In the genomic region with DNA sequence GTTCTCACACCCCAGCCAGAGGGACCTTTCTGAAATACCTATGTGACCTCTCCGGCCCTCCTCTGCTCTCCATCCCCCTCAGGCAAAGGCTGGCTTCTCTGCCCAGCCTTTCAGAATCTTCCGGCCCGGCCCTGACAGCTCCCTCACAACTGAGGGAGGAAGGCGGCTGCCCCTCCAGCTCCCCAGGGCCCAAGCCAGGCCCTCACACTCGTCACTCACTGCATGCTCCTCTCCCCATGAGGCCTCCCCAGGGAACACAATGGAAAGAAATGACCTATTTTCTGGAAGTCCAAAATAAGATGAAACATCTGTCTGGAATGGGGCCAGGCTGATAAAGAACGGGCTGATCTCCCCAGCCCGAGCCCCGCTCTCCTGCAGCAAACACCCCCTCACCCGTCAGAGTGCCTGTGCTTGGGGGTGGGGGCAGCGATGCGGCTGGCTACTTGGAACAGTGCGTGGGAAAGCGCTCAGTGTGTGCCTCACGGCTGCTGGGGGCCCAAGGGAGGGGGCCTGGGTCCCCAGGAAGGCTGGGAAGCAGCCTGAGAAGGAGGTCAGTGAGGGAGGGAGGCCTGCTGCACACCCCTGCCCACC, we compare ENCODE assay signal across 9 cellular contexts. TPM values are rescaled to one million over a fixed set of nuclear protein-coding genes. Genes with fewer than 3 reads are reported as not detected.
DNase-seq lines count a peak whose midpoint lies in the region; ATAC-seq and TF ChIP-seq lines count a peak whose summit lies in the region.
"Had no signal": no experiment of that assay in that cellular context is flagged by ENCODE, and none has a peak within 500 bp of the region (broad histone marks: within the 10 kb centered on the region; RNA-seq: fewer than 3 reads in every experiment).

No MANE protein-coding gene starts in this region.

- H3K27ac ChIP-seq in esophagus muscularis mucosa (replicated peaks in 1 of 4) (peak overlapping the region; percentile 81 to 90 (median 83)), muscle layer of duodenum (ENCODE audit: low read length) (peak overlapping the region; percentile 76), transverse colon (peak overlapping the region; percentile 74 to 89 (median 84))

- no peak overlapping the region for H3K4me3 Mint-ChIP-seq in Calu3 (ENCODE audit: low read depth, unreplicated experiment)

- peaks cover 8% of the 10 kb centered on the region for H3K4me1 Mint-ChIP-seq in Calu3 (ENCODE audit: low read depth, unreplicated experiment)

- H3K36me3 Mint-ChIP-seq in Calu3 (ENCODE audit: insufficient read depth, unreplicated experiment), result peaks cover 5% of the 10 kb centered on the region

- H3K4me1 ChIP-seq in esophagus muscularis mucosa, result peaks cover 49 to 100% (median 98%) of the 10 kb centered on the region in 4 donors
- H3K4me1 ChIP-seq in muscle layer of duodenum (ENCODE audit: control insufficient read depth in 1 of 2, insufficient read depth in 2 of 2, low read length in 2 of 2), result peaks cover 8 to 63% of the 10 kb centered on the region in 2 donors
- H3K4me1 ChIP-seq in transverse colon, result peaks cover 19 to 51% (median 43%) of the 10 kb centered on the region in 4 donors

- H3K9me3 Mint-ChIP-seq in Calu3 (ENCODE audit: low read depth, unreplicated experiment), result no peaks in the 10 kb centered on the region

- CTCF ChIA-PET in Calu3 (lab: Charles Lee), result interaction anchor here (0.6 kb wide), 1 partner anchor 77 kb away, joined by 3 read pairs; no protein-coding TSS in a partner anchor

- peak; percentile 84 for DNase-seq in RPMI7951 (ENCODE audit: low read depth)
- DNase-seq in esophagus muscularis mucosa (ENCODE audit: extremely low spot score), result no peak
- DNase-seq in transverse colon, result no peak
- DNase-seq in Calu3, result no peak
- no peak for DNase-seq in AML-193 (lab: John Stamatoyannopoulos, UW)
- DNase-seq: activated T-cell treated with anti-CD3 and anti-CD28 coated beads for 4 hours had no signal

- H3K9me3 ChIP-seq in esophagus muscularis mucosa (no peaks in the 10 kb centered on the region), muscle layer of duodenum (ENCODE audit: control insufficient read depth in 1 of 2, low read length in 2 of 2) (no peaks in the 10 kb centered on the region), transverse colon (no peaks in the 10 kb centered on the region)

- intact Hi-C loops in esophagus muscularis mucosa (cut with DNase I), result no loop called here
- intact Hi-C loops in transverse colon (cut with DNase I; ENCODE audit: low total_unique reads), result no loop called here
- intact Hi-C loops in Calu3 (cut with micrococcal nuclease; ENCODE audit: unreplicated experiment), result no loop called here

- H3K36me3 ChIP-seq in esophagus muscularis mucosa (peaks cover 0 to 3% (median 0%) of the 10 kb centered on the region in 4 donors), muscle layer of duodenum (ENCODE audit: control insufficient read depth in 1 of 2, insufficient read depth in 2 of 2, low read length in 2 of 2) (peaks cover 0 to 3% of the 10 kb centered on the region in 2 donors), transverse colon (no peaks in the 10 kb centered on the region)

- no peaks in the 10 kb centered on the region for H3K27me3 ChIP-seq in esophagus muscularis mucosa
- H3K27me3 ChIP-seq in muscle layer of duodenum (ENCODE audit: low read depth, low read length), result no peaks in the 10 kb centered on the region
- no peaks in the 10 kb centered on the region for H3K27me3 ChIP-seq in transverse colon

- no peak overlapping the region for H3K27ac Mint-ChIP-seq in Calu3 (ENCODE audit: unreplicated experiment)

- no TSS peak for BruUV-seq in Calu3 (replicated peaks; lab: Mats Ljungman, UMichigan)

- WGBS in esophagus muscularis mucosa, result 36% methylated on average over 14 of the region's 14 CpGs
- 67 to 76% methylated on average over 5 to 13 of the region's 14 CpGs for WGBS in transverse colon (ENCODE audit: low coverage in 1 of 2), 2 donors

- H3K4me3 ChIP-seq in esophagus muscularis mucosa (peak overlapping the region; percentile 4 to 42 (median 26)), muscle layer of duodenum (ENCODE audit: low read depth in 1 of 2, low read length in 2 of 2) (peak overlapping the region in 1 of 2 donors; percentile 17), transverse colon (no peak overlapping the region)

- no peak for TF ChIP-seq CTCF in esophagus muscularis mucosa (IDR thresholded peaks at IDR 0.05)
- TF ChIP-seq CTCF in transverse colon (IDR thresholded peaks at IDR 0.05), result no peak
- TF ChIP-seq CTCF in Calu3 (IDR thresholded peaks at IDR 0.05; ENCODE audit: unreplicated experiment), result no peak

- no peak for TF ChIP-seq POLR2A in esophagus muscularis mucosa (IDR thresholded peaks at IDR 0.05; ENCODE audit: low read depth)
- no peak for TF ChIP-seq POLR2A in transverse colon (IDR thresholded peaks at IDR 0.05)

- ATAC-seq in GM18907 (IDR thresholded peaks at IDR 0.05; ENCODE audit: unreplicated experiment) (no peak), GM19035 (IDR thresholded peaks at IDR 0.05; ENCODE audit: unreplicated experiment) (no peak)

- TF ChIP-seq EP300 in esophagus muscularis mucosa (IDR thresholded peaks at IDR 0.05), result no peak
- peak; percentile 16 for TF ChIP-seq EP300 in transverse colon (IDR thresholded peaks at IDR 0.05; ENCODE audit: low read depth)

- H3K27me3 Mint-ChIP-seq in Calu3 (ENCODE audit: unreplicated experiment), result peaks cover 43% of the 10 kb centered on the region

- in situ Hi-C loops in transverse colon (cut with MboI; ENCODE audit: low pct_ligation_motif_present in 1 of 4, low pct_unique_long_range_greater_than_20kb in 1 of 4, low sequenced_read_pairs in 3 of 4), result loop anchor here in 2 of 4 donors (25.0 kb wide), 1 partner anchor 293 kb away; the partner anchor contains the start of gene RPS14 (in 2 of the 2)

RNA-seq across cellular contexts. Expression of gene PDGFRB, which starts 11.3 kb away (rescaled TPM):
- 58.6 and 67.6 TPM in 2 replicates for total RNA-seq in RPMI7951 (2014; rRNA removed; shearing (Covaris generic))
- total RNA-seq in esophagus muscularis mucosa (100 to 1,000 TPM in 2 of 4 donors, 10 to 100 TPM in 2; 83.1 to 219 (median 141) TPM), transverse colon (10 to 100 TPM; 20.2 to 56.3 (median 28.3) TPM), Calu3 (2022) (not detected in 2 replicates)

RNA-seq across cellular contexts. Expression of gene CDX1, which starts 22.3 kb away (rescaled TPM):
- total RNA-seq in RPMI7951 (2014; rRNA removed; shearing (Covaris generic)), result 0.24 and 0.98 TPM in 2 replicates
- total RNA-seq in esophagus muscularis mucosa (under 1 TPM in 1 of 4 donors, not detected in 3; 0.23 TPM), transverse colon (100 to 1,000 TPM; 249 to 540 (median 360) TPM), Calu3 (2022) (not detected in 2 replicates)

RNA-seq across cellular contexts. Expression of gene SLC6A7, which starts 45.6 kb away (rescaled TPM):
- not detected in 2 replicates for total RNA-seq in RPMI7951 (2014; rRNA removed; shearing (Covaris generic))
- total RNA-seq in esophagus muscularis mucosa (not detected), transverse colon (10 to 100 TPM; 19.5 to 67.7 (median 21.3) TPM), Calu3 (2022) (not detected in 2 replicates)

RNA-seq across cellular contexts. Expression of gene CSF1R, which starts 58.0 kb away (rescaled TPM):
- 2.5 and 4.3 TPM in 2 replicates for total RNA-seq in RPMI7951 (2014; rRNA removed; shearing (Covaris generic))
- total RNA-seq in esophagus muscularis mucosa, result 10 to 100 TPM; 24.9 to 51.7 (median 31.5) TPM
- 10 to 100 TPM in 3 of 4 donors, under 1 TPM in 1; 0.60 to 38.9 (median 14.7) TPM for total RNA-seq in transverse colon
- not detected in 2 replicates for total RNA-seq in Calu3 (2022)

Comparison
In these comparisons a context has a peak if more than half of its experiments do, and no peak if none do; other contexts are left out.
1. H3K4me3 ChIP-seq: peak in esophagus muscularis mucosa (4 of 4); none in transverse colon (0 of 4).
2. RNA of gene PDGFRB, which starts 11.3 kb away (total RNA-seq): 83.1 to 219 TPM in esophagus muscularis mucosa, 58.6 to 67.6 TPM in RPMI7951 and 20.2 to 56.3 TPM in transverse colon; not detected in Calu3; every median in the first group is over 10 times any median in the second.
3. RNA of gene CDX1, which starts 22.3 kb away (total RNA-seq): 249 to 540 TPM in transverse colon; 0.24 to 0.98 TPM in RPMI7951, 0.23 TPM in esophagus muscularis mucosa and not detected in Calu3; every median in the first group is over 100 times any median in the second.
4. RNA of gene SLC6A7, which starts 45.6 kb away (total RNA-seq): 19.5 to 67.7 TPM in transverse colon; not detected in Calu3, not detected in RPMI7951 and not detected in esophagus muscularis mucosa; every median in the first group is over 10 times any median in the second.
5. Peak in every context shown above with its lines, with median percentiles within 50 percentile points of each other: H3K27ac ChIP-seq.